Comparison of ENCODE assay signal across 32 cellular contexts in the genomic region with DNA sequence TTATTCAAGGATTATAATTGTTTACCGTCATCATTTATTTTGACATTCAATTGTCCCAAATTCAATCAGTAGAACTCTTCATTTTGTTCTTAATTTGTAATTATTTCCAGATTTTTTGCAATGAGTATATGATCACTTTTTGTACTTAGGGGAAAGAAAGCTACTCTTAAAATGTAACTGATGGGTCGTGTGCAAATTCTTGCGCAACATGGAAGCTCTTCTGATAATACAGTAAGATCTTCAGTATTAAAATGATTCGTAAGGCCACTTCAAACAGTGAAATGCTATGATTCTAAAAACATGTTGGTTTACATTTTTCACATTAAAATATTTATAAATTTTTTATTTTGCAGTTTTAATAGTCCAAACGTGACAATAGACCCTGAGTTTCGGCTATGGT.
"Had no signal": no experiment of that assay in that cellular context is flagged by ENCODE, and none has a peak within 500 bp of the region (broad histone marks: within the 10 kb centered on the region; RNA-seq: fewer than 3 reads in every experiment).

No MANE protein-coding gene starts in this region.

- H3K27ac Mint-ChIP-seq: naive thymus-derived CD8-positive, alpha-beta T cell; nephron; stimulated activated naive B cell treated with anti-CD40 and anti-IgM and Interleukin-4, amounts not matched to agents 10 μg/mL and 1 μg/mL and 100 μg/mL, for 72 hours had no signal

- FAIRE-seq: keratinocyte, pancreas had no signal

- H3K4me1 ChIP-seq: lower lobe of right lung, pancreas, prostate gland, spleen, stomach, testis, thyroid gland, transverse colon, upper lobe of left lung, vagina had no signal

- H3K4me3 Mint-ChIP-seq: naive thymus-derived CD8-positive, alpha-beta T cell; nephron; neural crest cell; stimulated activated naive B cell treated with anti-CD40 and anti-IgM and Interleukin-4, amounts not matched to agents 10 μg/mL and 1 μg/mL and 100 μg/mL, for 72 hours had no signal

- H3K27me3 ChIP-seq: pancreas, sigmoid colon, spleen, stomach, testis, thyroid gland, transverse colon, upper lobe of left lung, vagina had no signal

- DNase-seq: kidney glomerular epithelial cell; left cardiac atrium; left ventricle myocardium superior; lower lobe of right lung; mammary epithelial cell; mesenchymal stem cell; naive thymus-derived CD8-positive, alpha-beta T cell; nucleus accumbens; pancreas; posterior cingulate gyrus; retina; right cardiac atrium; sigmoid colon; small intestine; spleen; stimulated activated CD4-positive, alpha-beta T cell treated with anti-CD3 and anti-CD28 coated beads, Interleukin-1b, Interleukin-23, amount 100 ng/mL, for 48 hours; stimulated activated CD4-positive, alpha-beta T cell treated with anti-CD3 and anti-CD28 coated beads, Interleukin-2, amount 100 ng/mL, for 48 hours; stimulated activated CD4-positive, alpha-beta T cell treated with anti-CD3 and anti-CD28 coated beads, Interleukin-4, amount 100 ng/mL, for 4 hours; stimulated activated CD8-positive, alpha-beta memory T cell treated with anti-CD3 and anti-CD28 coated beads, Interleukin-4, amount 100 ng/mL, for 48 hours; stimulated activated naive B cell treated with anti-CD40 and anti-IgM and Interleukin-4, amounts not matched to agents 10 μg/mL and 1 μg/mL and 100 μg/mL, for 72 hours; stimulated activated naive CD8-positive, alpha-beta T cell treated with anti-CD3 and anti-CD28 coated beads, Interleukin-15, Interleukin-2, amounts not matched to agents 100 U/mL and 50 U/mL, for 24 hours; stomach; testis; thyroid gland; transverse colon; upper lobe of left lung had no signal

- H3K9me3 Mint-ChIP-seq: naive thymus-derived CD8-positive, alpha-beta T cell; nephron; neural crest cell; stimulated activated naive B cell treated with anti-CD40 and anti-IgM and Interleukin-4, amounts not matched to agents 10 μg/mL and 1 μg/mL and 100 μg/mL, for 72 hours had no signal

- H3K9me3 ChIP-seq: lower lobe of right lung, pancreas, prostate gland, sigmoid colon, spleen, stomach, testis, thyroid gland, transverse colon, upper lobe of left lung, vagina had no signal

- H3K36me3 Mint-ChIP-seq: naive thymus-derived CD8-positive, alpha-beta T cell; stimulated activated naive B cell treated with anti-CD40 and anti-IgM and Interleukin-4, amounts not matched to agents 10 μg/mL and 1 μg/mL and 100 μg/mL, for 72 hours had no signal

- H3K27ac ChIP-seq: lower lobe of right lung, pancreas, prostate gland, sigmoid colon, spleen, stomach, testis, thyroid gland, transverse colon, upper lobe of left lung, vagina had no signal

- H3K4me1 Mint-ChIP-seq: nephron, neural crest cell had no signal

- H3K4me3 ChIP-seq: lower lobe of right lung, pancreas, prostate gland, sigmoid colon, spleen, stomach, testis, thyroid gland, transverse colon, upper lobe of left lung, vagina had no signal

- H3K36me3 ChIP-seq: lower lobe of right lung, pancreas, prostate gland, sigmoid colon, spleen, stomach, thyroid gland, transverse colon, upper lobe of left lung, vagina had no signal

- ATAC-seq: left cardiac atrium; left lobe of liver; left ventricle myocardium superior; lower lobe of right lung; naive thymus-derived CD8-positive, alpha-beta T cell; pancreas; right cardiac atrium; stimulated activated naive B cell treated with anti-CD40 and anti-IgM and Interleukin-4, amounts not matched to agents 10 μg/mL and 1 μg/mL and 100 μg/mL, for 72 hours; stimulated activated naive CD8-positive, alpha-beta T cell treated with anti-CD3 and anti-CD28 coated beads, Interleukin-15, Interleukin-2, amounts not matched to agents 100 U/mL and 50 U/mL, for 24 hours had no signal
